In genomic region chr5:130400091-130400490, GRCh38 we compare ENCODE assay signal across 1 cellular context.
TF ChIP-seq lines count a peak whose summit lies in the region.

No MANE protein-coding gene starts in this region.

TF ChIP-seq in HepG2, 621 proteins besides CTCF, POLR2A, EP300 and RAD21 (continued from another document):
- TF ChIP-seq, protein P1, sequence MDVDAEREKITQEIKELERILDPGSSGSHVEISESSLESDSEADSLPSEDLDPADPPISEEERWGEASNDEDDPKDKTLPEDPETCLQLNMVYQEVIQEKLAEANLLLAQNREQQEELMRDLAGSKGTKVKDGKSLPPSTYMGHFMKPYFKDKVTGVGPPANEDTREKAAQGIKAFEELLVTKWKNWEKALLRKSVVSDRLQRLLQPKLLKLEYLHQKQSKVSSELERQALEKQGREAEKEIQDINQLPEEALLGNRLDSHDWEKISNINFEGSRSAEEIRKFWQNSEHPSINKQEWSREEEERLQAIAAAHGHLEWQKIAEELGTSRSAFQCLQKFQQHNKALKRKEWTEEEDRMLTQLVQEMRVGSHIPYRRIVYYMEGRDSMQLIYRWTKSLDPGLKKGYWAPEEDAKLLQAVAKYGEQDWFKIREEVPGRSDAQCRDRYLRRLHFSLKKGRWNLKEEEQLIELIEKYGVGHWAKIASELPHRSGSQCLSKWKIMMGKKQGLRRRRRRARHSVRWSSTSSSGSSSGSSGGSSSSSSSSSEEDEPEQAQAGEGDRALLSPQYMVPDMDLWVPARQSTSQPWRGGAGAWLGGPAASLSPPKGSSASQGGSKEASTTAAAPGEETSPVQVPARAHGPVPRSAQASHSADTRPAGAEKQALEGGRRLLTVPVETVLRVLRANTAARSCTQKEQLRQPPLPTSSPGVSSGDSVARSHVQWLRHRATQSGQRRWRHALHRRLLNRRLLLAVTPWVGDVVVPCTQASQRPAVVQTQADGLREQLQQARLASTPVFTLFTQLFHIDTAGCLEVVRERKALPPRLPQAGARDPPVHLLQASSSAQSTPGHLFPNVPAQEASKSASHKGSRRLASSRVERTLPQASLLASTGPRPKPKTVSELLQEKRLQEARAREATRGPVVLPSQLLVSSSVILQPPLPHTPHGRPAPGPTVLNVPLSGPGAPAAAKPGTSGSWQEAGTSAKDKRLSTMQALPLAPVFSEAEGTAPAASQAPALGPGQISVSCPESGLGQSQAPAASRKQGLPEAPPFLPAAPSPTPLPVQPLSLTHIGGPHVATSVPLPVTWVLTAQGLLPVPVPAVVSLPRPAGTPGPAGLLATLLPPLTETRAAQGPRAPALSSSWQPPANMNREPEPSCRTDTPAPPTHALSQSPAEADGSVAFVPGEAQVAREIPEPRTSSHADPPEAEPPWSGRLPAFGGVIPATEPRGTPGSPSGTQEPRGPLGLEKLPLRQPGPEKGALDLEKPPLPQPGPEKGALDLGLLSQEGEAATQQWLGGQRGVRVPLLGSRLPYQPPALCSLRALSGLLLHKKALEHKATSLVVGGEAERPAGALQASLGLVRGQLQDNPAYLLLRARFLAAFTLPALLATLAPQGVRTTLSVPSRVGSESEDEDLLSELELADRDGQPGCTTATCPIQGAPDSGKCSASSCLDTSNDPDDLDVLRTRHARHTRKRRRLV (CRISPR knock-in tag; IDR thresholded peaks at IDR 0.05): no peak
- no peak for TF ChIP-seq ZNF180 (CRISPR knock-in tag; IDR thresholded peaks at IDR 0.05; ENCODE audit: borderline replicate concordance, low read depth)
- no peak for TF ChIP-seq AGO1 (IDR thresholded peaks at IDR 0.05; ENCODE audit: low read depth, low read length, poor library complexity, severe bottlenecking)
- no peak for TF ChIP-seq ZNF430 (CRISPR knock-in tag; IDR thresholded peaks at IDR 0.05)
- no peak for TF ChIP-seq HNRNPK (IDR thresholded peaks at IDR 0.05; ENCODE audit: low read depth, low read length, poor library complexity, severe bottlenecking)
- peak; percentile 50 for TF ChIP-seq FOSL2 (CRISPR knock-in tag; IDR thresholded peaks at IDR 0.05)
- TF ChIP-seq, protein P2, sequence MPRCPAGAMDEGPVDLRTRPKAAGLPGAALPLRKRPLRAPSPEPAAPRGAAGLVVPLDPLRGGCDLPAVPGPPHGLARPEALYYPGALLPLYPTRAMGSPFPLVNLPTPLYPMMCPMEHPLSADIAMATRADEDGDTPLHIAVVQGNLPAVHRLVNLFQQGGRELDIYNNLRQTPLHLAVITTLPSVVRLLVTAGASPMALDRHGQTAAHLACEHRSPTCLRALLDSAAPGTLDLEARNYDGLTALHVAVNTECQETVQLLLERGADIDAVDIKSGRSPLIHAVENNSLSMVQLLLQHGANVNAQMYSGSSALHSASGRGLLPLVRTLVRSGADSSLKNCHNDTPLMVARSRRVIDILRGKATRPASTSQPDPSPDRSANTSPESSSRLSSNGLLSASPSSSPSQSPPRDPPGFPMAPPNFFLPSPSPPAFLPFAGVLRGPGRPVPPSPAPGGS (CRISPR knock-in tag; IDR thresholded peaks at IDR 0.05): no peak
- no peak for TF ChIP-seq ZNF354B (CRISPR knock-in tag; IDR thresholded peaks at IDR 0.05)
- TF ChIP-seq ZNF234 (CRISPR knock-in tag; conservative IDR thresholded peaks at IDR 0.05): no peak
- TF ChIP-seq MBNL3 (CRISPR knock-in tag; conservative IDR thresholded peaks at IDR 0.05): no peak
- TF ChIP-seq, protein P3, sequence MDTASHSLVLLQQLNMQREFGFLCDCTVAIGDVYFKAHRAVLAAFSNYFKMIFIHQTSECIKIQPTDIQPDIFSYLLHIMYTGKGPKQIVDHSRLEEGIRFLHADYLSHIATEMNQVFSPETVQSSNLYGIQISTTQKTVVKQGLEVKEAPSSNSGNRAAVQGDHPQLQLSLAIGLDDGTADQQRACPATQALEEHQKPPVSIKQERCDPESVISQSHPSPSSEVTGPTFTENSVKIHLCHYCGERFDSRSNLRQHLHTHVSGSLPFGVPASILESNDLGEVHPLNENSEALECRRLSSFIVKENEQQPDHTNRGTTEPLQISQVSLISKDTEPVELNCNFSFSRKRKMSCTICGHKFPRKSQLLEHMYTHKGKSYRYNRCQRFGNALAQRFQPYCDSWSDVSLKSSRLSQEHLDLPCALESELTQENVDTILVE (CRISPR knock-in tag; IDR thresholded peaks at IDR 0.05): no peak
